8 cellular contexts compared by ENCODE assay signal in genomic region chr11:2700415-2701211, GRCh38. TPM values are rescaled to one million over a fixed set of nuclear protein-coding genes. Genes with fewer than 3 reads are reported as not detected.
DNase-seq lines count a peak whose midpoint lies in the region; ATAC-seq and TF ChIP-seq lines count a peak whose summit lies in the region.

No MANE protein-coding gene starts in this region.

- TF ChIP-seq POLR2A in testis (IDR thresholded peaks at IDR 0.05): no peak

- intact Hi-C loops in mucosa of descending colon (cut with DNase I, micrococcal nuclease) (no loop called here), testis (cut with DNase I; ENCODE audit: low total_unique reads) (no loop called here)

- WGBS in testis, 2 donors: 47 to 59% methylated on average over 33 to 38 of the region's 52 CpGs

- peak; percentile 18 for ATAC-seq in GM18873 (IDR thresholded peaks at IDR 0.05; ENCODE audit: low FRiP score, unreplicated experiment)
- ATAC-seq in mucosa of descending colon: peak; percentile 76

- TF ChIP-seq CTCF in WERI-Rb-1 (IDR thresholded peaks at IDR 0.05; ENCODE audit: low read depth, low read length): no peak
- no peak for TF ChIP-seq CTCF in epithelial cell of proximal tubule (conservative IDR thresholded peaks at IDR 0.05; ENCODE audit: low read depth, low read length)
- no peak for TF ChIP-seq CTCF in mucosa of descending colon (IDR thresholded peaks at IDR 0.05)
- TF ChIP-seq CTCF in testis (IDR thresholded peaks at IDR 0.05): no peak

- peak overlapping the region; percentile 88 for H3K27ac ChIP-seq in WERI-Rb-1
- H3K27ac ChIP-seq in testis: peak overlapping the region; percentile 89 to 90

- no peaks in the 10 kb centered on the region for H3K27me3 ChIP-seq in WERI-Rb-1 (ENCODE audit: insufficient read depth, low read depth, severe bottlenecking)
- H3K27me3 ChIP-seq in testis: no peaks in the 10 kb centered on the region

- peak overlapping the region; percentile 59 for H3K4me3 ChIP-seq in WERI-Rb-1 (ENCODE audit: low read depth, low read length)
- peak overlapping the region; percentile 63 for H3K4me3 ChIP-seq in epithelial cell of proximal tubule (ENCODE audit: low read depth, low read length)
- H3K4me3 ChIP-seq in mucosa of descending colon: peak overlapping the region; percentile 46
- peak overlapping the region; percentile 73 to 87 for H3K4me3 ChIP-seq in testis

- no peaks in the 10 kb centered on the region; the same call in 1 of the 2 replicates for H3K36me3 ChIP-seq in WERI-Rb-1
- no peaks in the 10 kb centered on the region for H3K36me3 ChIP-seq in mucosa of descending colon (ENCODE audit: low read depth)
- H3K36me3 ChIP-seq in testis (ENCODE audit: low read depth, missing control alignments): no peaks in the 10 kb centered on the region

- DNase-seq in AG20443 (ENCODE audit: low spot score) (peak; percentile 70), HUDEP-2 (lab: John Stamatoyannopoulos, UW; ENCODE audit: unreplicated experiment in 76 of 76) (peak in 48 of 76 experiments; percentile 2 to 68 (median 42)), WERI-Rb-1 (peak; percentile 68), epithelial cell of proximal tubule (ENCODE audit: low read depth) (no peak), mucosa of descending colon (peak; percentile 83 to 86 (median 86)), testis (peak; percentile 68)
- DNase-seq in central memory CD4-positive, alpha-beta T cell: no peak

- H3K9me3 ChIP-seq in WERI-Rb-1 (ENCODE audit: severe bottlenecking) (no peaks in the 10 kb centered on the region), mucosa of descending colon (no peaks in the 10 kb centered on the region), testis (no peaks in the 10 kb centered on the region)

- H3K4me1 ChIP-seq in mucosa of descending colon (ENCODE audit: low read depth) (no peaks in the 10 kb centered on the region), testis (peaks cover 2% of the 10 kb centered on the region)

RNA-seq across cellular contexts. Expression of gene KCNQ1OT1, which starts 0.8 kb away (rescaled TPM):
- total RNA-seq in epithelial cell of proximal tubule: 0.14 and 0.63 TPM in 2 replicates
- 1 to 10 TPM; 1.5 to 1.7 (median 1.7) TPM for total RNA-seq in mucosa of descending colon
- total RNA-seq in testis: 1 to 10 TPM; 4.0 to 5.9 TPM
- polyA plus RNA-seq in testis (ENCODE audit: insufficient read depth, low read depth, low replicate concordance): 0.20 TPM

Comparison
In these comparisons a context has a peak if more than half of its experiments do, and no peak if none do; other contexts are left out.
1. DNase-seq: peak in AG20443 (single experiment), HUDEP-2 (48 of 76), WERI-Rb-1 (single experiment), mucosa of descending colon (3 of 3) and testis (single experiment); none in epithelial cell of proximal tubule (single experiment) and central memory CD4-positive, alpha-beta T cell (single experiment).
2. Peak in every context shown above with its lines, with median percentiles within 50 percentile points of each other: H3K4me3 ChIP-seq.